8 cellular contexts compared by ENCODE assay signal in genomic region chr6:125790403-125791150, GRCh38.
DNase-seq lines count a peak whose midpoint lies in the region; ATAC-seq and TF ChIP-seq lines count a peak whose summit lies in the region.

Gene NCOA7 (plus strand): TSS chr6:125790960. CDS start chr6:125815355, 24,395 bp downstream.

- H3K4me1 ChIP-seq in OCI-LY3 (ENCODE audit: low read length) = peaks cover 45% of the 10 kb centered on the region
- H3K4me1 ChIP-seq in muscle layer of colon (ENCODE audit: insufficient read depth, low read length) = peaks cover 13% of the 10 kb centered on the region

- H3K36me3 ChIP-seq in OCI-LY3 (replicated peaks; ENCODE audit: low read depth, low read length) = no peaks in the 10 kb centered on the region
- H3K36me3 ChIP-seq in muscle layer of colon (ENCODE audit: insufficient read depth, low read length) = no peaks in the 10 kb centered on the region

- H3K4me3 ChIP-seq in OCI-LY3 (ENCODE audit: low read length) (peak within 1 kb of the TSS; percentile 96), muscle layer of colon (ENCODE audit: low read depth in 1 of 2, low read length in 2 of 2) (peak within 1 kb of the TSS; percentile 55 to 90)

- peak within 1 kb of the TSS; percentile 69 for H2AFZ ChIP-seq in OCI-LY3 (ENCODE audit: low read depth, low read length)

- peak within 1 kb of the TSS; percentile 98 for H3K4me2 ChIP-seq in OCI-LY3 (ENCODE audit: low read length)

- peaks cover 6% of the 10 kb centered on the region; the same call in 1 of the 2 replicates for H4K20me1 ChIP-seq in OCI-LY3 (ENCODE audit: insufficient read depth, low read length)

- DNase-seq in CMK (ENCODE audit: low read depth) = peak; percentile 43
- DNase-seq in activated T-cell treated with anti-CD3 and anti-CD28 coated beads, Interleukin-2, amount 50 U/mL, for 1 hour = peak; percentile 81
- peak; percentile 84 to 89 for DNase-seq in erythroblast (lab: John Stamatoyannopoulos, UW)
- peak; percentile 48 for DNase-seq in stimulated activated CD8-positive, alpha-beta memory T cell treated with anti-CD3 and anti-CD28 coated beads, Interleukin-7, amount 100 ng/mL, for 24 hours (ENCODE audit: low read depth)

- H3K27me3 ChIP-seq in OCI-LY3 (ENCODE audit: low read depth, low read length) = no peaks in the 10 kb centered on the region
- H3K27me3 ChIP-seq in muscle layer of colon (ENCODE audit: control insufficient read depth in 1 of 2, insufficient read depth in 2 of 2, low read length in 2 of 2) = no peaks in the 10 kb centered on the region

- H3K79me2 ChIP-seq in OCI-LY3 (ENCODE audit: low read length) = peaks cover 47% of the 10 kb centered on the region

- ATAC-seq in GM19397 (IDR thresholded peaks at IDR 0.05; ENCODE audit: unreplicated experiment) (peak; percentile 81), HG03558 (IDR thresholded peaks at IDR 0.05; ENCODE audit: extremely low read depth, unreplicated experiment) (peak; percentile 48)

- peak; percentile 23; the same call in 1 of the 2 replicates for TF ChIP-seq CTCF in OCI-LY3 (IDR thresholded peaks at IDR 0.05; ENCODE audit: low read depth, low read length)

- H3K27ac ChIP-seq in OCI-LY3 (ENCODE audit: low read length) (peak within 1 kb of the TSS; percentile 60), muscle layer of colon (ENCODE audit: low read depth, low read length) (peak within 1 kb of the TSS; percentile 97)

- TF ChIP-seq POLR2A in erythroblast (IDR thresholded peaks at IDR 0.05; ENCODE audit: low read length) = peak; percentile 74

- H3K9ac ChIP-seq in OCI-LY3 (ENCODE audit: low read length) (peak within 1 kb of the TSS; percentile 85), muscle layer of colon (ENCODE audit: low read length) (peak within 1 kb of the TSS; percentile 77)

- no peaks in the 10 kb centered on the region for H3K9me3 ChIP-seq in OCI-LY3 (ENCODE audit: insufficient read depth, low read length)
- no peaks in the 10 kb centered on the region for H3K9me3 ChIP-seq in muscle layer of colon (ENCODE audit: low read length)

Comparison
In these comparisons a context has a peak if more than half of its experiments do, and no peak if none do; other contexts are left out.
1. Peak in every context shown above with its lines: DNase-seq, ATAC-seq, H3K4me3 ChIP-seq and H3K27ac ChIP-seq.